8 cellular contexts compared by ENCODE assay signal in genomic region chr3:159911011-159911663, GRCh38.
DNase-seq lines count a peak whose midpoint lies in the region; ATAC-seq, FAIRE-seq and TF ChIP-seq lines count a peak whose summit lies in the region.

No MANE protein-coding gene starts in this region.

- no peaks in the 10 kb centered on the region for H3K9me3 Mint-ChIP-seq in stimulated activated naive B cell treated with anti-CD40 and anti-IgM and Interleukin-4, amounts not matched to agents 10 μg/mL and 1 μg/mL and 100 μg/mL, for 72 hours
- H3K9me3 Mint-ChIP-seq in progenitor cell of endocrine pancreas (ENCODE audit: low read depth): peaks cover 3% of the 10 kb centered on the region

- FAIRE-seq in A204.1 (lab: Jason Lieb, UNC): peak; percentile 48

- no peak for TF ChIP-seq CTCF in coronary artery (IDR thresholded peaks at IDR 0.05)
- TF ChIP-seq CTCF in progenitor cell of endocrine pancreas (IDR thresholded peaks at IDR 0.05; ENCODE audit: unreplicated experiment): no peak

- peak overlapping the region; percentile 29 to 43 for H3K27ac ChIP-seq in coronary artery

- peak overlapping the region; percentile 46 to 65 for H3K4me3 Mint-ChIP-seq in stimulated activated naive B cell treated with anti-CD40 and anti-IgM and Interleukin-4, amounts not matched to agents 10 μg/mL and 1 μg/mL and 100 μg/mL, for 72 hours
- no peak overlapping the region for H3K4me3 Mint-ChIP-seq in progenitor cell of endocrine pancreas (ENCODE audit: low read depth)

- peaks cover 7 to 17% of the 10 kb centered on the region in 2 donors for H3K4me1 Mint-ChIP-seq in stimulated activated naive B cell treated with anti-CD40 and anti-IgM and Interleukin-4, amounts not matched to agents 10 μg/mL and 1 μg/mL and 100 μg/mL, for 72 hours
- H3K4me1 Mint-ChIP-seq in progenitor cell of endocrine pancreas (ENCODE audit: low read depth): peaks cover 12% of the 10 kb centered on the region

- peak overlapping the region; percentile 51 for H3K4me3 ChIP-seq in coronary artery

- ATAC-seq in GM19023 (IDR thresholded peaks at IDR 0.05; ENCODE audit: unreplicated experiment) (peak; percentile 88), HG03378 (IDR thresholded peaks at IDR 0.05; ENCODE audit: unreplicated experiment) (peak; percentile 80)
- ATAC-seq in stimulated activated naive B cell treated with anti-CD40 and anti-IgM and Interleukin-4, amounts not matched to agents 10 μg/mL and 1 μg/mL and 100 μg/mL, for 72 hours (replicated peaks): peak; percentile 40 to 72

- no peak for DNase-seq in coronary artery (ENCODE audit: low spot score)
- no peak for DNase-seq in stimulated activated naive B cell treated with anti-CD40 and anti-IgM and Interleukin-4, amounts not matched to agents 10 μg/mL and 1 μg/mL and 100 μg/mL, for 72 hours
- no peak for DNase-seq in cerebellar cortex (ENCODE audit: low spot score)
- no peak for DNase-seq in progenitor cell of endocrine pancreas (ENCODE audit: low spot score, unreplicated experiment)
- DNase-seq in DMS153 (lab: John Stamatoyannopoulos, UW): no peak

- H3K36me3 Mint-ChIP-seq in stimulated activated naive B cell treated with anti-CD40 and anti-IgM and Interleukin-4, amounts not matched to agents 10 μg/mL and 1 μg/mL and 100 μg/mL, for 72 hours: no peaks in the 10 kb centered on the region
- H3K36me3 Mint-ChIP-seq in progenitor cell of endocrine pancreas (ENCODE audit: insufficient read depth): no peaks in the 10 kb centered on the region

- H3K27ac Mint-ChIP-seq in stimulated activated naive B cell treated with anti-CD40 and anti-IgM and Interleukin-4, amounts not matched to agents 10 μg/mL and 1 μg/mL and 100 μg/mL, for 72 hours: no peak overlapping the region
- no peak overlapping the region for H3K27ac Mint-ChIP-seq in progenitor cell of endocrine pancreas

- no peaks in the 10 kb centered on the region for H3K27me3 Mint-ChIP-seq in stimulated activated naive B cell treated with anti-CD40 and anti-IgM and Interleukin-4, amounts not matched to agents 10 μg/mL and 1 μg/mL and 100 μg/mL, for 72 hours
- H3K27me3 Mint-ChIP-seq in progenitor cell of endocrine pancreas: no peaks in the 10 kb centered on the region
